In genomic region chr9:71594566-71594965, GRCh38 we compare ENCODE assay signal across 23 cellular contexts.
DNase-seq lines count a peak whose midpoint lies in the region; FAIRE-seq and TF ChIP-seq lines count a peak whose summit lies in the region.
"Had no signal": no experiment of that assay in that cellular context is flagged by ENCODE, and none has a peak within 500 bp of the region (broad histone marks: within the 10 kb centered on the region; RNA-seq: fewer than 3 reads in every experiment).

No MANE protein-coding gene starts in this region.

- H4K20me1 ChIP-seq in H1 (replicated peaks in 1 of 2; ENCODE audit: control insufficient read depth in 1 of 2, insufficient read depth in 2 of 2, low read length in 2 of 2) (no peaks in the 10 kb centered on the region), smooth muscle cell (ENCODE audit: low read depth) (no peaks in the 10 kb centered on the region)
- H4K20me1 ChIP-seq: BLaER1 treated with 17β-estradiol and CSF1 and Interleukin-3, amounts not matched to agents 10 nM and 100 nM had no signal

- H3K4me1 Mint-ChIP-seq in Caco-2 (ENCODE audit: low read depth, unreplicated experiment) = peaks cover 6% of the 10 kb centered on the region
- H3K4me1 Mint-ChIP-seq: CD14-positive monocyte; CD8-positive, alpha-beta memory T cell had no signal

- 94% methylated on average over 3 of the region's 3 CpGs; no CpG with 5 or more reads in 1 of the 2 experiments for WGBS in H1 (ENCODE audit: extremely low coverage in 1 of 2, insufficient coverage in 1 of 2, insufficient read length in 1 of 2, insufficient replicate concordance in 2 of 2, low coverage in 1 of 2, low lambda C conversion rate in 2 of 2, missing lambda C conversion rate in 1 of 2), 2 experiments
- 34% methylated on average over 3 of the region's 3 CpGs for WGBS in smooth muscle cell (ENCODE audit: low lambda C conversion rate)

- H3K4me3 ChIP-seq in Caco-2 (ENCODE audit: low read depth, low read length) (no peak overlapping the region), H1 (ENCODE audit: extremely low read depth in 1 of 4, insufficient read depth in 2 of 4, low read depth in 3 of 4, low read length in 4 of 4) (no peak overlapping the region), smooth muscle cell (no peak overlapping the region)
- H3K4me3 ChIP-seq: A549; BLaER1 treated with 17β-estradiol and CSF1 and Interleukin-3, amounts not matched to agents 10 nM and 100 nM; HAP-1 had no signal

- H3K27ac Mint-ChIP-seq in Caco-2 (ENCODE audit: unreplicated experiment) = peak overlapping the region; percentile 72
- H3K27ac Mint-ChIP-seq: CD14-positive monocyte; CD4-positive, alpha-beta T cell; CD8-positive, alpha-beta memory T cell; HFFc6 had no signal

- H3K36me3 ChIP-seq in Caco-2 (ENCODE audit: control insufficient read depth, insufficient read depth, low read length) (no peaks in the 10 kb centered on the region), H1 (ENCODE audit: control insufficient read depth in 2 of 4, insufficient read depth in 4 of 4, low read length in 3 of 4) (no peaks in the 10 kb centered on the region), smooth muscle cell (ENCODE audit: low read depth) (no peaks in the 10 kb centered on the region)
- H3K36me3 ChIP-seq: BE2C; BLaER1 treated with 17β-estradiol and CSF1 and Interleukin-3, amounts not matched to agents 10 nM and 100 nM; HAP-1 had no signal

- H3K27me3 ChIP-seq in Caco-2 (replicated peaks; ENCODE audit: control insufficient read depth, insufficient read depth, low read length) (no peaks in the 10 kb centered on the region), H1 (replicated peaks in 1 of 4; ENCODE audit: control insufficient read depth in 3 of 4, extremely low read depth in 1 of 4, insufficient read depth in 3 of 4, low read length in 3 of 4) (no peaks in the 10 kb centered on the region), smooth muscle cell (ENCODE audit: low read depth) (no peaks in the 10 kb centered on the region)
- H3K27me3 ChIP-seq: BE2C; BLaER1 treated with 17β-estradiol and CSF1 and Interleukin-3, amounts not matched to agents 10 nM and 100 nM had no signal

- no peak overlapping the region for H2BK20ac ChIP-seq in H1 (ENCODE audit: low read length)

- H4K8ac ChIP-seq in H1 (ENCODE audit: extremely low read depth, insufficient read depth, low read length) = no peak overlapping the region

- no peak overlapping the region for H3K4ac ChIP-seq in H1 (replicated peaks; ENCODE audit: insufficient read length, low read depth, low read length)

- H3K18ac ChIP-seq in H1 (ENCODE audit: extremely low read depth, low read length) = no peak overlapping the region

- no peaks in the 10 kb centered on the region for H3F3A ChIP-seq in smooth muscle cell (ENCODE audit: low read depth)

- H2BK120ac ChIP-seq in H1 (replicated peaks; ENCODE audit: low read depth, low read length) = no peak overlapping the region

- no peak for TF ChIP-seq EP300 in H1 (IDR thresholded peaks at IDR 0.05; ENCODE audit: borderline replicate concordance in 1 of 2, low read depth in 2 of 2, low read length in 2 of 2)

- no peaks in the 10 kb centered on the region for H3K23me2 ChIP-seq in H1 (ENCODE audit: low read depth, low read length)

- no peaks in the 10 kb centered on the region for H3K9me3 ChIP-seq in Caco-2
- peaks cover 6% of the 10 kb centered on the region in 2 experiments; a peak in 1 of 4 replicates for H3K9me3 ChIP-seq in H1 (ENCODE audit: insufficient read depth in 2 of 2, low read depth in 1 of 2, low read length in 1 of 2)
- no peaks in the 10 kb centered on the region for H3K9me3 ChIP-seq in smooth muscle cell (replicated peaks; ENCODE audit: low read depth)
- H3K9me3 ChIP-seq: A549; BE2C; BLaER1 treated with 17β-estradiol and CSF1 and Interleukin-3, amounts not matched to agents 10 nM and 100 nM; HAP-1 had no signal

- no peaks in the 10 kb centered on the region for H3K79me2 ChIP-seq in H1 (ENCODE audit: control insufficient read depth in 1 of 2, insufficient read depth in 2 of 2, low read length in 2 of 2)
- H3K79me2 ChIP-seq in smooth muscle cell (ENCODE audit: low read depth) = no peaks in the 10 kb centered on the region

- no peaks in the 10 kb centered on the region for H3K36me3 Mint-ChIP-seq in Caco-2 (ENCODE audit: insufficient read depth, unreplicated experiment)
- H3K36me3 Mint-ChIP-seq: CD14-positive monocyte; CD8-positive, alpha-beta memory T cell had no signal

- no peaks in the 10 kb centered on the region for H3K27me3 Mint-ChIP-seq in Caco-2 (ENCODE audit: insufficient read depth, unreplicated experiment)

- no peak for TF ChIP-seq RAD21 in H1 (IDR thresholded peaks at IDR 0.05 in 1 of 2, conservative IDR thresholded peaks at IDR 0.05 in 1 of 2; ENCODE audit: low read depth in 2 of 2, low read length in 2 of 2)

- H3K23ac ChIP-seq in H1 (ENCODE audit: insufficient read length) = no peak overlapping the region

- peak overlapping the region; percentile 46 for H3K4me3 Mint-ChIP-seq in Caco-2 (ENCODE audit: unreplicated experiment)
- H3K4me3 Mint-ChIP-seq: CD14-positive monocyte; CD4-positive, alpha-beta T cell; CD8-positive, alpha-beta memory T cell; HFFc6 had no signal

- H4K91ac ChIP-seq in H1 (replicated peaks; ENCODE audit: insufficient read length, low read length) = no peak overlapping the region

- H2BK5ac ChIP-seq in H1 (ENCODE audit: low read depth, low read length) = no peak overlapping the region

- H3K4me2 ChIP-seq in H1 (ENCODE audit: insufficient read depth in 1 of 2, low read depth in 2 of 2, low read length in 2 of 2) (no peak overlapping the region), smooth muscle cell (peak overlapping the region; percentile 25)
- H3K4me2 ChIP-seq: A549; BLaER1 treated with 17β-estradiol and CSF1 and Interleukin-3, amounts not matched to agents 10 nM and 100 nM had no signal

- TF ChIP-seq CTCF in Caco-2 (IDR thresholded peaks at IDR 0.05; ENCODE audit: insufficient read depth in 1 of 2, low read depth in 1 of 2, low read length in 1 of 2, severe bottlenecking in 1 of 2, unreplicated experiment in 1 of 2) = no peak
- no peak for TF ChIP-seq CTCF in H1 (IDR thresholded peaks at IDR 0.05; ENCODE audit: control extremely low read depth in 1 of 3, insufficient read depth in 1 of 3, low read depth in 1 of 3, low read length in 3 of 3)
- TF ChIP-seq CTCF in smooth muscle cell (IDR thresholded peaks at IDR 0.05; ENCODE audit: borderline replicate concordance, insufficient read depth, poor library complexity, severe bottlenecking) = no peak

- H3K56ac ChIP-seq in H1 (replicated peaks; ENCODE audit: insufficient read length, low read depth, low read length) = no peak overlapping the region

- CTCF ChIA-PET in Caco-2 (lab: Charles Lee) (no interaction called here), H1 (lab: Charles Lee; ENCODE audit: partially characterized antibody) (interaction anchor here (0.9 kb wide), 1 partner anchor 28 kb away, joined by 3 read pairs; no protein-coding TSS in a partner anchor)

- peak; percentile 13 for FAIRE-seq in H1 (lab: Jason Lieb, UNC)
- no peak for FAIRE-seq in urothelium cell line (lab: Jason Lieb, UNC)
- FAIRE-seq: A549, G401.6, GM12892, H54 had no signal

- H3K14ac ChIP-seq in H1 (ENCODE audit: insufficient read length) = no peak overlapping the region

- TF ChIP-seq POLR2A in H1 (IDR thresholded peaks at IDR 0.05; ENCODE audit: control extremely low read depth in 1 of 2, low read depth in 2 of 2, low read length in 2 of 2) = no peak

- no peaks in the 10 kb centered on the region for H3K4me1 ChIP-seq in Caco-2
- H3K4me1 ChIP-seq in H1 (replicated peaks in 1 of 4; ENCODE audit: control insufficient read depth in 3 of 4, insufficient read depth in 4 of 4, low read length in 3 of 4) = no peaks in the 10 kb centered on the region
- no peaks in the 10 kb centered on the region for H3K4me1 ChIP-seq in smooth muscle cell (ENCODE audit: low read depth)
- H3K4me1 ChIP-seq: A549; BE2C; BLaER1 treated with 17β-estradiol and CSF1 and Interleukin-3, amounts not matched to agents 10 nM and 100 nM; HAP-1 had no signal

- H2BK12ac ChIP-seq in H1 (ENCODE audit: low read depth, low read length) = no peak overlapping the region

- no peaks in the 10 kb centered on the region for H3K79me1 ChIP-seq in H1 (ENCODE audit: low read depth, low read length)

- H3K9me3 Mint-ChIP-seq in Caco-2 (ENCODE audit: unreplicated experiment) = no peaks in the 10 kb centered on the region
- H3K9me3 Mint-ChIP-seq: CD4-positive, alpha-beta T cell; CD8-positive, alpha-beta memory T cell; HFFc6 had no signal

- H2AK5ac ChIP-seq in H1 (ENCODE audit: low read depth, low read length) = no peak overlapping the region

- no peak overlapping the region for H2BK15ac ChIP-seq in H1 (ENCODE audit: low read length)

- no TSS peak for BruUV-seq in Caco-2 (replicated peaks; lab: Mats Ljungman, UMichigan)

- DNase-seq in Caco-2 = no peak
- DNase-seq in NCI-H226 = peak; percentile 65
- DNase-seq in H1 (ENCODE audit: low read depth in 1 of 2, low spot score in 2 of 2) = no peak
- no peak for DNase-seq in smooth muscle cell (lab: John Stamatoyannopoulos, UW; ENCODE audit: unreplicated experiment)
- DNase-seq in DMS153 treated with DMSO at 0.1 percent for 48 hours (lab: John Stamatoyannopoulos, UW; ENCODE audit: unreplicated experiment) = no peak
- DNase-seq in RKO (ENCODE audit: low spot score) = no peak
- no peak for DNase-seq in urothelium cell line (ENCODE audit: low spot score)
- DNase-seq: 8988T; ACHN; AML-193; BE2C; Calu3; CD4-positive, alpha-beta T cell; CD8-positive, alpha-beta memory T cell; DND-41; HFFc6 had no signal

- POLR2A ChIA-PET in Caco-2 (lab: Charles Lee) = no interaction called here
- POLR2A ChIA-PET in H1 (lab: Charles Lee; ENCODE audit: partially characterized antibody) = no interaction called here

- intact Hi-C loops in Caco-2 (cut with micrococcal nuclease; ENCODE audit: unreplicated experiment) = no loop called here

- H2AFZ ChIP-seq in H1 (ENCODE audit: low read length) (no peak overlapping the region), smooth muscle cell (ENCODE audit: low read depth) (no peak overlapping the region)

- H3K27ac ChIP-seq in H1 (ENCODE audit: low read depth, low read length) (no peak overlapping the region), smooth muscle cell (ENCODE audit: low read depth) (no peak overlapping the region)
- H3K27ac ChIP-seq: A549; BLaER1 treated with 17β-estradiol and CSF1 and Interleukin-3, amounts not matched to agents 10 nM and 100 nM had no signal

- H3K9ac ChIP-seq in H1 (replicated peaks in 1 of 4; ENCODE audit: extremely low read depth in 1 of 4, low read depth in 3 of 4, low read length in 3 of 4) (no peak overlapping the region), smooth muscle cell (ENCODE audit: low read depth) (no peak overlapping the region)
- H3K9ac ChIP-seq: BLaER1 treated with 17β-estradiol and CSF1 and Interleukin-3, amounts not matched to agents 10 nM and 100 nM had no signal

- no peak overlapping the region for H4K5ac ChIP-seq in H1 (ENCODE audit: insufficient read length, low read depth, low read length)

TF ChIP-seq in H1, 55 proteins besides CTCF, POLR2A, EP300 and RAD21 (continues in another document):
- no peak for TF ChIP-seq SAP30 (IDR thresholded peaks at IDR 0.05; ENCODE audit: insufficient read depth, insufficient replicate concordance, low read length)
- no peak for TF ChIP-seq CREB1 (IDR thresholded peaks at IDR 0.05)
